In the genomic region with DNA sequence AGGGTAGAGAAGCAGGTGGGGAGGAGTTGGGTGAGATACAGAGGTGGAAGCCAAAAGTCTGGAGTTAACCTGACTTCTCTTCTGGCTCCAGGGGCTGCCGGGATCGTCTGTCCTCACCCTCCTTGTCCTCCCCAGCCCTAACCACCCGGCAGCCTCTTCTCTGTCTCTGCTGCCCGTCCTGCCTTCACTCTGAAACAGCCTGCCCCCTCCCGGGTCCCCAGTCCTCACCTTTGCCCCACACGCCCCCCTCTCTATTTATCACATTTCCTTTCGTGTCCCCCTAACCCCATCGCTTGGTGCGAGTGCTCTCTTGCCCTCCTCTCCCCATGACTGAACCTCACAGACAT, we compare ENCODE assay signal across 1 cellular context.
TF ChIP-seq lines count a peak whose summit lies in the region.

No MANE protein-coding gene starts in this region.

TF ChIP-seq in SK-N-SH treated with all-trans-retinoic acid at 6 μM for 48 hours, 23 proteins besides CTCF, POLR2A, EP300 and RAD21 (continued from another document):
- no peak for TF ChIP-seq SNAI2 (CRISPR knock-in tag; IDR thresholded peaks at IDR 0.05)
- TF ChIP-seq, protein P1, sequence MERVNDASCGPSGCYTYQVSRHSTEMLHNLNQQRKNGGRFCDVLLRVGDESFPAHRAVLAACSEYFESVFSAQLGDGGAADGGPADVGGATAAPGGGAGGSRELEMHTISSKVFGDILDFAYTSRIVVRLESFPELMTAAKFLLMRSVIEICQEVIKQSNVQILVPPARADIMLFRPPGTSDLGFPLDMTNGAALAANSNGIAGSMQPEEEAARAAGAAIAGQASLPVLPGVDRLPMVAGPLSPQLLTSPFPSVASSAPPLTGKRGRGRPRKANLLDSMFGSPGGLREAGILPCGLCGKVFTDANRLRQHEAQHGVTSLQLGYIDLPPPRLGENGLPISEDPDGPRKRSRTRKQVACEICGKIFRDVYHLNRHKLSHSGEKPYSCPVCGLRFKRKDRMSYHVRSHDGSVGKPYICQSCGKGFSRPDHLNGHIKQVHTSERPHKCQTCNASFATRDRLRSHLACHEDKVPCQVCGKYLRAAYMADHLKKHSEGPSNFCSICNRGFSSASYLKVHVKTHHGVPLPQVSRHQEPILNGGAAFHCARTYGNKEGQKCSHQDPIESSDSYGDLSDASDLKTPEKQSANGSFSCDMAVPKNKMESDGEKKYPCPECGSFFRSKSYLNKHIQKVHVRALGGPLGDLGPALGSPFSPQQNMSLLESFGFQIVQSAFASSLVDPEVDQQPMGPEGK (CRISPR knock-in tag; IDR thresholded peaks at IDR 0.05; ENCODE audit: borderline replicate concordance), result no peak
